Comparison of ENCODE assay signal across 8 cellular contexts in genomic region chr3:146250449-146251382, GRCh38. TPM values are rescaled to one million over a fixed set of nuclear protein-coding genes. Genes with fewer than 3 reads are reported as not detected.
DNase-seq lines count a peak whose midpoint lies in the region; ATAC-seq, FAIRE-seq and TF ChIP-seq lines count a peak whose summit lies in the region.

Gene PLSCR4 (minus strand): TSS chr3:146251105. CDS start chr3:146222071, 29,034 bp downstream.

- DNase-seq in AG09309 (ENCODE audit: low read depth) (no peak), GM12892 (ENCODE audit: insufficient read length) (peak; percentile 12), T1000 (lab: John Stamatoyannopoulos, UW) (peak; percentile 14), endodermal cell (peak; percentile 81), lower lobe of right lung (peak; percentile 67), stromal cell of bone marrow (ENCODE audit: low read depth) (peak; percentile 62)

- ATAC-seq in HG03521 (IDR thresholded peaks at IDR 0.05; ENCODE audit: unreplicated experiment) (peak; percentile 62), lower lobe of right lung (peak; percentile 95), GM21717 (IDR thresholded peaks at IDR 0.05; ENCODE audit: unreplicated experiment) (no peak)

- intact Hi-C loops in lower lobe of right lung (cut with DNase I) = no loop called here

- no peak for FAIRE-seq in GM12892 (lab: Jason Lieb, UNC)

- H3K27me3 ChIP-seq in endodermal cell (ENCODE audit: control insufficient read depth, insufficient read depth, low read length, poor library complexity, severe bottlenecking) = no peaks in the 10 kb centered on the region
- H3K27me3 ChIP-seq in lower lobe of right lung (ENCODE audit: low read depth) = no peaks in the 10 kb centered on the region

- H3K4me3 ChIP-seq in AG09309 (ENCODE audit: control insufficient read depth, low read depth, low read length) (peak within 1 kb of the TSS; percentile 46), endodermal cell (ENCODE audit: low read length) (peak within 1 kb of the TSS; percentile 96), lower lobe of right lung (peak within 1 kb of the TSS; percentile 78)

- peaks cover 3% of the 10 kb centered on the region for H3K4me1 ChIP-seq in endodermal cell (ENCODE audit: control insufficient read depth, insufficient read depth, low read length)
- H3K4me1 ChIP-seq in lower lobe of right lung = peaks cover 3% of the 10 kb centered on the region

- H3K9me3 ChIP-seq in endodermal cell (ENCODE audit: control insufficient read depth, low read length) (peaks cover 29% of the 10 kb centered on the region), lower lobe of right lung (no peaks in the 10 kb centered on the region)

- TF ChIP-seq CTCF in AG09309 (IDR thresholded peaks at IDR 0.05; ENCODE audit: control insufficient read depth, insufficient read depth, low read depth, low read length, missing control alignments) = no peak
- no peak for TF ChIP-seq CTCF in endodermal cell (conservative IDR thresholded peaks at IDR 0.05)
- TF ChIP-seq CTCF in lower lobe of right lung (IDR thresholded peaks at IDR 0.05) = no peak

- H3K36me3 ChIP-seq in endodermal cell (ENCODE audit: control insufficient read depth, insufficient read depth, low read length) (no peaks in the 10 kb centered on the region), lower lobe of right lung (no peaks in the 10 kb centered on the region)

- H3K4me3 Mint-ChIP-seq in endodermal cell = peak within 1 kb of the TSS; percentile 84

- peak within 1 kb of the TSS; percentile 61 for H3K9ac ChIP-seq in endodermal cell (ENCODE audit: extremely low read depth, low read length, poor library complexity, severe bottlenecking)

- H3K27me3 Mint-ChIP-seq in endodermal cell (ENCODE audit: insufficient read depth) = no peaks in the 10 kb centered on the region

- 2 to 3% methylated on average over 24 to 78 of the region's 78 CpGs for WGBS in endodermal cell (ENCODE audit: insufficient coverage in 1 of 2, insufficient read length in 1 of 2), 2 experiments

- peak within 1 kb of the TSS; percentile 66 for H3K27ac Mint-ChIP-seq in endodermal cell

- peaks cover 7% of the 10 kb centered on the region for H3K36me3 Mint-ChIP-seq in endodermal cell (ENCODE audit: low read depth)

- peaks cover 31% of the 10 kb centered on the region for H3K9me3 Mint-ChIP-seq in endodermal cell

- H3K4me1 Mint-ChIP-seq in endodermal cell = peaks cover 7% of the 10 kb centered on the region

- no peak within 1 kb of the TSS for H3K27ac ChIP-seq in endodermal cell (ENCODE audit: low read depth, low read length)
- peak within 1 kb of the TSS; percentile 89 for H3K27ac ChIP-seq in lower lobe of right lung

- no peak for TF ChIP-seq POLR2A in GM12892 (IDR thresholded peaks at IDR 0.05; ENCODE audit: low read depth, low read length)

RNA-seq across cellular contexts. Expression of gene PLSCR4, which starts in this region (rescaled TPM):
- polyA plus RNA-seq in GM12892 (2012; ENCODE audit: missing spikeins) = not detected
- total RNA-seq in endodermal cell (10 to 100 TPM in 1 of 2 donors, 1 to 10 TPM in 1; 9.3 to 12.3 TPM), lower lobe of right lung (63.5 TPM)
- polyA plus RNA-seq in endodermal cell (2013, experiment 1 of 2) = 2.6 TPM
- 2.6 TPM for polyA plus RNA-seq in endodermal cell (2013, experiment 2 of 2)

Comparison
In these comparisons a context has a peak if more than half of its experiments do, and no peak if none do; other contexts are left out.
1. H3K4me3 ChIP-seq: peak in every context shown above with its lines; median percentile 96 in endodermal cell; 78 in lower lobe of right lung; 46 in AG09309.